In the genomic region with DNA sequence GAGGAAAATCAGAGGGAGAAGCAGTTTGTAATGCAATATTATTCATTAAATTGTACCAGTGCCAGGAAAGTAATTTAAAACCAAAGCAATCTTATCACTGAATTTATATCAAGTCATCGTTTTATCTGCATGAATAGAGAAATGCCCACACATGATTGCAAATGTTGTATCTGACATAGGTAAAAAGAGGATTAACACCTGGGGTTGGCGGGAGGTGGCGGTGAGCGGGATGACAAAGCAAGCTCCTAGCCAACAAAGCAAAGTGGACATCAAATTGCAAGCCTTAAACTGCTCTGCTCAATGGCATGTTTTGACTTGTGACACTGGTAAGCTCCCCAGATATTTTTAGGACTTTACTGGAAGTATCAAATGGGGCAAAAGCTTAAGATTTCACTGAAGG, we compare ENCODE assay signal across 24 cellular contexts. TPM values are rescaled to one million over a fixed set of nuclear protein-coding genes. Genes with fewer than 3 reads are reported as not detected.
"Had no signal": no experiment of that assay in that cellular context is flagged by ENCODE, and none has a peak within 500 bp of the region (broad histone marks: within the 10 kb centered on the region; RNA-seq: fewer than 3 reads in every experiment).

No MANE protein-coding gene starts in this region.

- H3K4me3 ChIP-seq: coronary artery, lung, mucosa of descending colon, sigmoid colon, stomach, thyroid gland, vagina had no signal

- H3K9ac ChIP-seq: parathyroid adenoma had no signal

- H3K27ac ChIP-seq: coronary artery, parathyroid adenoma, sigmoid colon, thyroid gland, vagina had no signal

- FAIRE-seq: endothelial cell of umbilical vein, frontal cortex, kidney had no signal

- H3K4me1 ChIP-seq: parathyroid adenoma, thyroid gland had no signal

- DNase-seq: dermis blood vessel endothelial cell; effector memory CD4-positive, alpha-beta T cell; kidney; mesenchymal stem cell; mucosa of descending colon; naive B cell; right cardiac atrium; sigmoid colon; stimulated activated CD4-positive, alpha-beta T cell treated with anti-CD3 and anti-CD28 coated beads, Interleukin-2, amount 100 ng/mL, for 24 hours; stimulated activated CD4-positive, alpha-beta T cell treated with anti-CD3 and anti-CD28 coated beads, Interleukin-4, amount 100 ng/mL, for 24 hours; stimulated activated naive CD4-positive, alpha-beta T cell treated with Interleukin-2 at 50 U/mL for 16 hours; stomach; thyroid gland; trophoblast cell had no signal

- H3K36me3 ChIP-seq: thyroid gland, vagina had no signal

- H3K9me3 ChIP-seq: mucosa of descending colon, sigmoid colon, stomach, thyroid gland, vagina had no signal

- H3K27me3 ChIP-seq: sigmoid colon, stomach, thyroid gland, vagina had no signal

- ATAC-seq: mucosa of descending colon; natural killer cell treated with Interleukin-12 subunit alpha and Interleukin-12 subunit beta and Interleukin-15 and Interleukin-18, amount 100 ng/mL, for 72 hours; right cardiac atrium; stimulated activated effector memory CD8-positive, alpha-beta T cell treated with anti-CD3 and anti-CD28 coated beads, Interleukin-12 subunit alpha, Interleukin-12 subunit beta, amount 100 ng/mL, for 72 hours had no signal

- H3K79me2 ChIP-seq: parathyroid adenoma had no signal

- H2AFZ ChIP-seq: parathyroid adenoma had no signal

RNA-seq across cellular contexts. Expression of a gene that starts 16.4 kb away (rescaled TPM):
- total RNA-seq: endothelial cell of umbilical vein, fibroblast of villous mesenchyme, neural crest cell had no signal
- polyA plus RNA-seq: endothelial cell of umbilical vein had no signal
